Comparison of ENCODE assay signal across 30 cellular contexts in the genomic region with DNA sequence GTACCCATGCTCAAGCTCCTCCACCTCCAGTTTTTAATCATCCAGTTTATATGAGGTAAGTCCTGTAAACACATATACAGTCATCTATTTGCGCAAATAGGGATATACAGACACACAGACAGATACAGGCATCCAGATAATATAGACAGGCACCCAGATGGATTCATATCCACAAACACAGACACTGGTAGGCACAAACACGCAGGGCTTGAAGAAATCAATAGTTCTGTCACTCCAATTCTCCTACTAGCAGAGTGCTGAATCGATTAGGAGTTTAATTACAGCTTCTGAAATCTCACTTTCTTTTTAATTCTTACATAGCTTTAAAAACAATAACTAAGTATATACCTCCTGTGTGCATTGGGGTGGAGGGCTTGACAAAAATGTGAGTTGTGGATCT. TPM values are rescaled to one million over a fixed set of nuclear protein-coding genes. Genes with fewer than 3 reads are reported as not detected.
DNase-seq lines count a peak whose midpoint lies in the region; ATAC-seq, FAIRE-seq and TF ChIP-seq lines count a peak whose summit lies in the region.
"Had no signal": no experiment of that assay in that cellular context is flagged by ENCODE, and none has a peak within 500 bp of the region (broad histone marks: within the 10 kb centered on the region; RNA-seq: fewer than 3 reads in every experiment).

No MANE protein-coding gene starts in this region.

- no peak for FAIRE-seq in HepG2 (lab: Jason Lieb, UNC)
- FAIRE-seq: A204.1, GM12878, GM12892, GM18507 had no signal

- no peaks in the 10 kb centered on the region for H3K9me3 ChIP-seq in right lobe of liver
- no peaks in the 10 kb centered on the region for H3K9me3 ChIP-seq in HepG2 (ENCODE audit: low read length)
- H3K9me3 ChIP-seq in IMR-90 (ENCODE audit: control insufficient read depth, insufficient read depth, low read length), result no peaks in the 10 kb centered on the region
- no peaks in the 10 kb centered on the region for H3K9me3 ChIP-seq in mesenchymal stem cell (ENCODE audit: control insufficient read depth, low read length)
- H3K9me3 ChIP-seq in ovary, result no peaks in the 10 kb centered on the region
- H3K9me3 ChIP-seq: BE2C, BLaER1 had no signal

- H2BK5ac ChIP-seq in IMR-90 (ENCODE audit: low read depth, low read length, poor library complexity, severe bottlenecking) (no peak overlapping the region), mesenchymal stem cell (ENCODE audit: low read depth, low read length, poor library complexity, severe bottlenecking) (no peak overlapping the region)

- no TSS peak for BruUV-seq in HepG2 (replicated peaks; lab: Mats Ljungman, UMichigan)
- BruUV-seq in IMR-90 (replicated peaks; lab: Mats Ljungman, UMichigan), result no TSS peak

- H3K4me2 ChIP-seq in HepG2 (ENCODE audit: low read depth, low read length) (no peak overlapping the region), IMR-90 (ENCODE audit: low read depth, low read length) (no peak overlapping the region), mesenchymal stem cell (ENCODE audit: low read length, poor library complexity, severe bottlenecking) (no peak overlapping the region)
- H3K4me2 ChIP-seq: BLaER1 had no signal

- H3K79me2 ChIP-seq in HepG2 (ENCODE audit: insufficient read depth, low read length), result no peaks in the 10 kb centered on the region

- TF ChIP-seq RAD21 in HepG2 (CRISPR knock-in tag; IDR thresholded peaks at IDR 0.05), result no peak
- TF ChIP-seq RAD21 in IMR-90 (IDR thresholded peaks at IDR 0.05; ENCODE audit: low read length), result no peak

- no peak overlapping the region for H2AK9ac ChIP-seq in IMR-90 (replicated peaks; ENCODE audit: low read depth, low read length, poor library complexity)

- H3K27ac ChIP-seq in right lobe of liver (no peak overlapping the region), HepG2 (ENCODE audit: extremely low read length, insufficient read depth, low read length) (no peak overlapping the region), IMR-90 (ENCODE audit: insufficient read depth, low read length) (no peak overlapping the region), mesenchymal stem cell (ENCODE audit: low read length, poor library complexity, severe bottlenecking) (no peak overlapping the region), ovary (no peak overlapping the region)
- H3K27ac ChIP-seq: BLaER1 had no signal

- no peak overlapping the region for H4K8ac ChIP-seq in IMR-90 (ENCODE audit: low read depth in 2 of 2, low read length in 2 of 2)
- H4K8ac ChIP-seq in mesenchymal stem cell (ENCODE audit: low read length), result no peak overlapping the region

- 43% methylated on average over 3 of the region's 3 CpGs for WGBS in right lobe of liver (ENCODE audit: insufficient coverage, low coverage, low lambda C conversion rate, missing lambda C conversion rate)
- 29% methylated on average over 3 of the region's 3 CpGs for WGBS in HepG2 (ENCODE audit: low lambda C conversion rate)
- no CpG with 5 or more reads among the region's 3 CpGs for WGBS in IMR-90 (ENCODE audit: extremely low coverage in 2 of 2, insufficient read length in 1 of 2), 2 experiments
- 88% methylated on average over 2 of the region's 3 CpGs for WGBS in mesenchymal stem cell
- WGBS in ovary, 3 donors, result 88 to 91% (median 89%) methylated on average over 3 of the region's 3 CpGs

- H3K4me1 ChIP-seq in right lobe of liver, result peaks cover 0 to 3% (median 0%) of the 10 kb centered on the region in 4 donors
- H3K4me1 ChIP-seq in HepG2 (ENCODE audit: insufficient read depth, low read length), result no peaks in the 10 kb centered on the region
- H3K4me1 ChIP-seq in IMR-90 (ENCODE audit: control insufficient read depth, insufficient read depth, low read length), result peaks cover 7% of the 10 kb centered on the region
- H3K4me1 ChIP-seq in mesenchymal stem cell (ENCODE audit: control insufficient read depth, insufficient read depth, low read depth, low read length), result peaks cover 2% of the 10 kb centered on the region
- H3K4me1 ChIP-seq in ovary (ENCODE audit: insufficient read depth), result no peaks in the 10 kb centered on the region
- H3K4me1 ChIP-seq: BE2C, BLaER1 had no signal

- dilution Hi-C loops in IMR-90 (cut with HindIII; ENCODE audit: low sequenced_read_pairs, unreplicated experiment), result no loop called here

- DNase-seq in right lobe of liver, result no peak
- no peak for DNase-seq in HepG2 (ENCODE audit: low spot score)
- DNase-seq in IMR-90, result no peak
- peak; percentile 32 for DNase-seq in epithelial cell of esophagus (ENCODE audit: low read depth)
- no peak for DNase-seq in mesenchymal stem cell
- DNase-seq in MV-4-11 (lab: John Stamatoyannopoulos, UW), result no peak
- no peak for DNase-seq in ovary
- DNase-seq: 8988T; ACHN; BE2C; C1 segment of cervical spinal cord; CD4-positive, alpha-beta memory T cell; CD4-positive, CD25-positive, alpha-beta regulatory T cell; CD8-positive, alpha-beta memory T cell; COR-L47; DMS 273 treated with DMSO at 0.1 percent for 48 hours; DMS153; DMS79; DND-41; EL; GDM1 had no signal

- no peak overlapping the region for H2BK12ac ChIP-seq in mesenchymal stem cell (ENCODE audit: low read length in 2 of 2)

- H4K20me1 ChIP-seq in HepG2 (ENCODE audit: insufficient read depth, low read length), result no peaks in the 10 kb centered on the region
- no peaks in the 10 kb centered on the region for H4K20me1 ChIP-seq in IMR-90 (ENCODE audit: insufficient read depth, low read length)
- H4K20me1 ChIP-seq: BLaER1 had no signal

- H4K5ac ChIP-seq in IMR-90 (ENCODE audit: low read depth, low read length), result no peak overlapping the region

- H3K4ac ChIP-seq in IMR-90 (ENCODE audit: low read depth, low read length), result peak overlapping the region; percentile 11; the same call in 1 of the 2 replicates
- no peak overlapping the region for H3K4ac ChIP-seq in mesenchymal stem cell (ENCODE audit: low read depth in 1 of 2, low read length in 2 of 2)

- H2BK15ac ChIP-seq in IMR-90 (ENCODE audit: low read depth, low read length), result peak overlapping the region; percentile 93; the same call in 1 of the 3 replicates
- H2BK15ac ChIP-seq in mesenchymal stem cell (ENCODE audit: low read depth, poor library complexity, severe bottlenecking), result no peak overlapping the region

- H3K4me3 ChIP-seq in right lobe of liver (no peak overlapping the region), HepG2 (replicated peaks in 1 of 3; ENCODE audit: insufficient read depth in 1 of 3, low read depth in 2 of 3, low read length in 3 of 3) (no peak overlapping the region), IMR-90 (ENCODE audit: insufficient read depth, low read depth, low read length) (no peak overlapping the region), epithelial cell of esophagus (ENCODE audit: low read length) (no peak overlapping the region), mesenchymal stem cell (ENCODE audit: insufficient read depth in 1 of 2, low read depth in 1 of 2, low read length in 2 of 2) (no peak overlapping the region), ovary (no peak overlapping the region)
- H3K4me3 ChIP-seq: BLaER1, GM12878 had no signal

- H3K9ac ChIP-seq in HepG2 (ENCODE audit: insufficient read depth, low read depth, low read length) (no peak overlapping the region), IMR-90 (ENCODE audit: low read depth, low read length) (no peak overlapping the region), mesenchymal stem cell (ENCODE audit: low read length) (no peak overlapping the region)
- H3K9ac ChIP-seq: BLaER1 had no signal

- no peak overlapping the region for H2BK120ac ChIP-seq in IMR-90 (ENCODE audit: low read depth, low read length)
- peak overlapping the region; percentile 43 for H2BK120ac ChIP-seq in mesenchymal stem cell (ENCODE audit: low read depth, low read length)

- in situ Hi-C loops in HepG2 (cut with HindIII; ENCODE audit: extremely low pct_ligation_motif_present, low pct_unique_long_range_greater_than_20kb) (no loop called here), IMR-90 (cut with MboI; ENCODE audit: low sequenced_read_pairs) (no loop called here)

- peak overlapping the region; percentile 77 for H2BK20ac ChIP-seq in IMR-90 (ENCODE audit: low read depth, low read length)

- intact Hi-C loops in right lobe of liver (cut with DNase I), result no loop called here
- intact Hi-C loops in HepG2 (cut with micrococcal nuclease; ENCODE audit: unreplicated experiment), result no loop called here
- intact Hi-C loops in IMR-90 (cut with micrococcal nuclease), result no loop called here
- intact Hi-C loops in ovary (cut with DNase I), result no loop called here

- TF ChIP-seq EP300 in HepG2 (IDR thresholded peaks at IDR 0.05; ENCODE audit: low read depth in 2 of 2, low read length in 2 of 2), result no peak
- no peak for TF ChIP-seq EP300 in HepG2 (CRISPR knock-in tag; IDR thresholded peaks at IDR 0.05; ENCODE audit: borderline replicate concordance)
- no peak for TF ChIP-seq EP300 in ovary (IDR thresholded peaks at IDR 0.05)

- ATAC-seq in right lobe of liver (peak; percentile 61 to 73 (median 70)), HepG2 (no peak), IMR-90 (ENCODE audit: low read depth) (peak; percentile 35), HG02798 (IDR thresholded peaks at IDR 0.05; ENCODE audit: poor library complexity, unreplicated experiment) (no peak)
- ATAC-seq: GM12878 had no signal

- H3K79me1 ChIP-seq in IMR-90 (ENCODE audit: low read depth in 1 of 2, low read length in 2 of 2) (no peaks in the 10 kb centered on the region; a peak in 1 of 4 replicates), mesenchymal stem cell (replicated peaks; ENCODE audit: low read length, poor library complexity, severe bottlenecking) (no peaks in the 10 kb centered on the region)

- H3K9me1 ChIP-seq in IMR-90 (ENCODE audit: insufficient read depth, low read length), result peaks cover 6% of the 10 kb centered on the region; the same call in 1 of the 2 replicates

- TF ChIP-seq POLR2A in right lobe of liver (IDR thresholded peaks at IDR 0.05) (no peak), HepG2 (IDR thresholded peaks at IDR 0.05; ENCODE audit: insufficient read depth in 1 of 2, low read depth in 2 of 2, low read length in 2 of 2) (no peak), IMR-90 (IDR thresholded peaks at IDR 0.05; ENCODE audit: low read depth, low read length) (no peak), ovary (IDR thresholded peaks at IDR 0.05) (no peak)

- H2AFZ ChIP-seq in HepG2 (ENCODE audit: low read length) (no peak overlapping the region), IMR-90 (replicated peaks; ENCODE audit: low read length, poor library complexity) (no peak overlapping the region), mesenchymal stem cell (ENCODE audit: low read depth, low read length) (no peak overlapping the region)

- TF ChIP-seq CTCF in right lobe of liver (IDR thresholded peaks at IDR 0.05) (no peak), HepG2 (CRISPR knock-in tag; IDR thresholded peaks at IDR 0.05) (no peak), IMR-90 (conservative IDR thresholded peaks at IDR 0.05; ENCODE audit: low read depth, low read length) (no peak), epithelial cell of esophagus (IDR thresholded peaks at IDR 0.05; ENCODE audit: insufficient read depth, low read depth, low read length, missing control alignments) (no peak), ovary (IDR thresholded peaks at IDR 0.05) (no peak)

- H2AK5ac ChIP-seq in IMR-90 (ENCODE audit: low read depth, low read length) (no peak overlapping the region), mesenchymal stem cell (ENCODE audit: low read length, severe bottlenecking) (no peak overlapping the region)

- H3K23ac ChIP-seq in IMR-90 (ENCODE audit: low read depth, low read length), result no peak overlapping the region
- H3K23ac ChIP-seq in mesenchymal stem cell (ENCODE audit: low read length in 2 of 2), result no peak overlapping the region

- no peaks in the 10 kb centered on the region for H3K36me3 ChIP-seq in right lobe of liver
- no peaks in the 10 kb centered on the region for H3K36me3 ChIP-seq in HepG2 (replicated peaks in 1 of 2; ENCODE audit: control insufficient read depth in 1 of 2, insufficient read depth in 2 of 2, low read length in 2 of 2)
- H3K36me3 ChIP-seq in IMR-90 (ENCODE audit: control insufficient read depth, insufficient read depth, low read length), result no peaks in the 10 kb centered on the region
- H3K36me3 ChIP-seq in mesenchymal stem cell (ENCODE audit: control insufficient read depth in 1 of 2, insufficient read depth in 2 of 2, low read depth in 1 of 2, low read length in 2 of 2), result no peaks in the 10 kb centered on the region
- no peaks in the 10 kb centered on the region for H3K36me3 ChIP-seq in ovary
- H3K36me3 ChIP-seq: BE2C, BLaER1 had no signal

- CTCF ChIA-PET in HepG2 (lab: Yijun Ruan, JAX; ENCODE audit: low intra/inter-chr PET ratio, low total read pairs), result no interaction called here
- CTCF ChIA-PET in IMR-90 (lab: Yijun Ruan, JAX), result no interaction called here

- POLR2A ChIA-PET in HepG2 (lab: Yijun Ruan, JAX), result no interaction called here
- POLR2A ChIA-PET in IMR-90 (lab: Charles Lee; ENCODE audit: unreplicated experiment), result no interaction called here

- H4K91ac ChIP-seq in IMR-90 (ENCODE audit: insufficient read depth, low read depth, low read length), result no peak overlapping the region
- H4K91ac ChIP-seq in mesenchymal stem cell (ENCODE audit: low read length), result no peak overlapping the region

- H3K27me3 ChIP-seq in right lobe of liver (no peaks in the 10 kb centered on the region), HepG2 (ENCODE audit: control insufficient read depth in 1 of 2, insufficient read depth in 2 of 2, low read length in 2 of 2) (no peaks in the 10 kb centered on the region), IMR-90 (ENCODE audit: control insufficient read depth, insufficient read depth, low read length) (no peaks in the 10 kb centered on the region), mesenchymal stem cell (ENCODE audit: control insufficient read depth in 1 of 2, insufficient read depth in 1 of 2, low read length in 2 of 2) (no peaks in the 10 kb centered on the region), ovary (no peaks in the 10 kb centered on the region)
- H3K27me3 ChIP-seq: BE2C, BLaER1 had no signal

- no peak overlapping the region for H3K56ac ChIP-seq in IMR-90 (ENCODE audit: extremely low read depth, insufficient read depth, low read length)

- H3K18ac ChIP-seq in IMR-90 (ENCODE audit: low read depth, low read length), result peak overlapping the region; percentile 45; the same call in 1 of the 2 replicates
- H3K18ac ChIP-seq in mesenchymal stem cell (ENCODE audit: low read depth in 1 of 2, low read length in 2 of 2), result no peak overlapping the region

- no peak overlapping the region for H3K14ac ChIP-seq in IMR-90 (replicated peaks; ENCODE audit: low read depth, low read length)
- H3K14ac ChIP-seq in mesenchymal stem cell (ENCODE audit: low read length in 2 of 2), result no peak overlapping the region

RNA-seq across cellular contexts. Expression of gene INSC, which starts 56.0 kb away (rescaled TPM):
- total RNA-seq in right lobe of liver (under 1 TPM in 3 of 6 experiments, not detected in 3; 0.15 to 0.44 (median 0.43) TPM), HepG2 (2016; rRNA removed; fragmentation: Illumina TruSeq; extraction: Trizol) (not detected in 2 replicates), IMR-90 (2012; rRNA removed) (0.56 and 1.4 TPM in 2 replicates), ovary (under 1 TPM in 4 of 7 donors, not detected in 3; 0.13 to 0.38 (median 0.21) TPM)
- total RNA-seq in HepG2 (2016; cell fraction: cytosol; rRNA removed; fragmentation: Illumina TruSeq; extraction: Trizol; ENCODE audit: low read depth), result not detected in 2 replicates
- total RNA-seq in HepG2 (2016; cell fraction: insoluble cytoplasmic fraction; rRNA removed; fragmentation: Illumina TruSeq; extraction: Trizol), result not detected in 2 replicates
- total RNA-seq in HepG2 (2016; cell fraction: membrane; rRNA removed; fragmentation: Illumina TruSeq; extraction: Trizol), result not detected in 2 replicates
- not detected in 2 replicates for total RNA-seq in HepG2 (2016; cell fraction: nucleus; rRNA removed; fragmentation: Illumina TruSeq; extraction: Trizol)
- polyA plus RNA-seq in HepG2 (2011; rRNA removed) (0.05 and 0.09 TPM in 2 replicates), IMR-90 (2012; rRNA removed) (0.53 and 0.87 TPM in 2 replicates), ovary (under 1 TPM; 0.10 to 0.32 TPM)
- not detected in 2 replicates for polyA plus RNA-seq in HepG2 (2011; cell fraction: cytosol; rRNA removed)
- polyA plus RNA-seq in HepG2 (2011; cell fraction: nucleus; rRNA removed), result 0.12 and 0.24 TPM in 2 replicates
- not detected in 2 replicates for polyA plus RNA-seq in HepG2 (2012)
- not detected in 2 replicates for polyA plus RNA-seq in HepG2 (2016; cell fraction: cytosol; fragmentation: Illumina TruSeq; extraction: Trizol; ENCODE audit: low read depth)
- polyA plus RNA-seq in HepG2 (2016; cell fraction: insoluble cytoplasmic fraction; fragmentation: Illumina TruSeq; extraction: Trizol; ENCODE audit: low read depth), result not detected in 2 replicates
- not detected in 2 replicates for polyA plus RNA-seq in HepG2 (2016; cell fraction: membrane; fragmentation: Illumina TruSeq; extraction: Trizol; ENCODE audit: low read depth)
- polyA plus RNA-seq in HepG2 (2016; cell fraction: nucleus; fragmentation: Illumina TruSeq; extraction: Trizol; ENCODE audit: insufficient read depth, low read depth), result not detected in 2 replicates
- not detected in 2 replicates for polyA minus RNA-seq in HepG2 (2011; rRNA and poly(A)+ RNA removed; ENCODE audit: low replicate concordance)
- not detected in 2 replicates for polyA minus RNA-seq in HepG2 (2011; cell fraction: cytosol; rRNA and poly(A)+ RNA removed)
- not detected in 2 replicates for polyA minus RNA-seq in HepG2 (2011; cell fraction: nucleus; rRNA and poly(A)+ RNA removed)
- polyA plus RNA-seq in IMR-90 (2012; cell fraction: cytosol; rRNA removed), result 0.42 and 0.49 TPM in 2 replicates
- 0.81 and 1.2 TPM in 2 replicates for polyA plus RNA-seq in IMR-90 (2012; cell fraction: nucleus; rRNA removed; ENCODE audit: low replicate concordance)
- polyA plus RNA-seq in mesenchymal stem cell (2013, experiment 1 of 2), result 18.2 TPM
- 18.3 TPM for polyA plus RNA-seq in mesenchymal stem cell (2013, experiment 2 of 2)
- total RNA-seq: CD4-positive, CD25-positive, alpha-beta regulatory T cell; CD8-positive, alpha-beta memory T cell; Daoy; G401; GM12878 had no signal
- polyA plus RNA-seq: CD14-positive monocyte; CD4-positive, alpha-beta memory T cell; CD8-positive, alpha-beta memory T cell had no signal

Comparison
In these comparisons a context has a peak if more than half of its experiments do, and no peak if none do; other contexts are left out.
1. ATAC-seq: peak in right lobe of liver (4 of 4) and IMR-90 (single experiment); none in HepG2 (single experiment) and HG02798 (single experiment).